Comparison of ENCODE assay signal across 1 cellular context in genomic region chr10:131897297-131897899, GRCh38.
TF ChIP-seq lines count a peak whose summit lies in the region.

No MANE protein-coding gene starts in this region.

TF ChIP-seq in K562, 482 proteins besides CTCF, POLR2A, EP300 and RAD21 (continued from another document and continues in another):
- TF ChIP-seq, protein P1, sequence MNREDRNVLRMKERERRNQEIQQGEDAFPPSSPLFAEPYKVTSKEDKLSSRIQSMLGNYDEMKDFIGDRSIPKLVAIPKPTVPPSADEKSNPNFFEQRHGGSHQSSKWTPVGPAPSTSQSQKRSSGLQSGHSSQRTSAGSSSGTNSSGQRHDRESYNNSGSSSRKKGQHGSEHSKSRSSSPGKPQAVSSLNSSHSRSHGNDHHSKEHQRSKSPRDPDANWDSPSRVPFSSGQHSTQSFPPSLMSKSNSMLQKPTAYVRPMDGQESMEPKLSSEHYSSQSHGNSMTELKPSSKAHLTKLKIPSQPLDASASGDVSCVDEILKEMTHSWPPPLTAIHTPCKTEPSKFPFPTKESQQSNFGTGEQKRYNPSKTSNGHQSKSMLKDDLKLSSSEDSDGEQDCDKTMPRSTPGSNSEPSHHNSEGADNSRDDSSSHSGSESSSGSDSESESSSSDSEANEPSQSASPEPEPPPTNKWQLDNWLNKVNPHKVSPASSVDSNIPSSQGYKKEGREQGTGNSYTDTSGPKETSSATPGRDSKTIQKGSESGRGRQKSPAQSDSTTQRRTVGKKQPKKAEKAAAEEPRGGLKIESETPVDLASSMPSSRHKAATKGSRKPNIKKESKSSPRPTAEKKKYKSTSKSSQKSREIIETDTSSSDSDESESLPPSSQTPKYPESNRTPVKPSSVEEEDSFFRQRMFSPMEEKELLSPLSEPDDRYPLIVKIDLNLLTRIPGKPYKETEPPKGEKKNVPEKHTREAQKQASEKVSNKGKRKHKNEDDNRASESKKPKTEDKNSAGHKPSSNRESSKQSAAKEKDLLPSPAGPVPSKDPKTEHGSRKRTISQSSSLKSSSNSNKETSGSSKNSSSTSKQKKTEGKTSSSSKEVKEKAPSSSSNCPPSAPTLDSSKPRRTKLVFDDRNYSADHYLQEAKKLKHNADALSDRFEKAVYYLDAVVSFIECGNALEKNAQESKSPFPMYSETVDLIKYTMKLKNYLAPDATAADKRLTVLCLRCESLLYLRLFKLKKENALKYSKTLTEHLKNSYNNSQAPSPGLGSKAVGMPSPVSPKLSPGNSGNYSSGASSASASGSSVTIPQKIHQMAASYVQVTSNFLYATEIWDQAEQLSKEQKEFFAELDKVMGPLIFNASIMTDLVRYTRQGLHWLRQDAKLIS (CRISPR knock-in tag; IDR thresholded peaks at IDR 0.05): no peak
- TF ChIP-seq PHF20 (IDR thresholded peaks at IDR 0.05; ENCODE audit: partially characterized antibody) (no peak), BDP1 (IDR thresholded peaks at IDR 0.05; ENCODE audit: insufficient read depth, insufficient read length) (no peak), HMBOX1 (IDR thresholded peaks at IDR 0.05) (peak; percentile 61; the same call in 1 of the 2 replicates), CBX2 (IDR thresholded peaks at IDR 0.05; ENCODE audit: insufficient read depth, low read length, poor library complexity, severe bottlenecking) (no peak), ETS2 (tag; IDR thresholded peaks at IDR 0.05; ENCODE audit: borderline replicate concordance, poor library complexity, severe bottlenecking) (no peak), U2AF1 (optimal IDR thresholded peaks at IDR 0.05; ENCODE audit: low read depth, low read length) (no peak), KLF1 (tag; IDR thresholded peaks at IDR 0.05) (peak; percentile 70; the same call in 1 of the 2 replicates), HDAC2 (IDR thresholded peaks at IDR 0.05) (peak; percentile 44; the same call in 1 of the 2 replicates), DMBX1 (CRISPR knock-in tag; IDR thresholded peaks at IDR 0.05; ENCODE audit: borderline replicate concordance) (no peak), BRD4 (IDR thresholded peaks at IDR 0.05) (peak; percentile 45; the same call in 1 of the 2 replicates), SMARCA4 (IDR thresholded peaks at IDR 0.05) (peak; percentile 70), SMARCE1 (IDR thresholded peaks at IDR 0.05) (no peak; the same call in 1 of the 2 replicates), CCAR2 (IDR thresholded peaks at IDR 0.05; ENCODE audit: low read depth, low read length) (no peak), BRF2 (IDR thresholded peaks at IDR 0.05; ENCODE audit: borderline replicate concordance, insufficient read depth, insufficient read length) (no peak), ZNF274 (IDR thresholded peaks at IDR 0.05; ENCODE audit: borderline replicate concordance, low read depth, low read length) (no peak), MITF (IDR thresholded peaks at IDR 0.05) (no peak), ZFPM2 (CRISPR knock-in tag; IDR thresholded peaks at IDR 0.05) (no peak), BCOR (IDR thresholded peaks at IDR 0.05) (peak; percentile 29; the same call in 1 of the 2 replicates), PHB (CRISPR knock-in tag; IDR thresholded peaks at IDR 0.05) (no peak), TEAD1 (CRISPR knock-in tag; IDR thresholded peaks at IDR 0.05) (no peak), NCOR1 (IDR thresholded peaks at IDR 0.05) (peak; percentile 69), ZNF217 (CRISPR knock-in tag; IDR thresholded peaks at IDR 0.05) (no peak), ZNF124 (CRISPR knock-in tag; IDR thresholded peaks at IDR 0.05) (no peak), ARID2 (IDR thresholded peaks at IDR 0.05) (no peak), ZNF253 (CRISPR knock-in tag; conservative IDR thresholded peaks at IDR 0.05) (no peak), NRF1 (conservative IDR thresholded peaks at IDR 0.05 in 1 of 2, IDR thresholded peaks at IDR 0.05 in 1 of 2) (peak; percentile 61 to 70), ZNF551 (CRISPR knock-in tag; IDR thresholded peaks at IDR 0.05) (no peak), USF1 (CRISPR knock-in tag; IDR thresholded peaks at IDR 0.05) (no peak), SP2 (IDR thresholded peaks at IDR 0.05; ENCODE audit: extremely low read depth, low read depth, low read length, poor library complexity, severe bottlenecking) (no peak), ESRRB (CRISPR knock-in tag; IDR thresholded peaks at IDR 0.05; ENCODE audit: borderline replicate concordance) (no peak), CREM (IDR thresholded peaks at IDR 0.05; ENCODE audit: low read depth) (peak; percentile 23), TAL1 (IDR thresholded peaks at IDR 0.05) (peak; percentile 22; the same call in 1 of the 2 replicates), GABPB1 (CRISPR knock-in tag; IDR thresholded peaks at IDR 0.05) (no peak), HDAC1 (IDR thresholded peaks at IDR 0.05) (peak in 1 of 2 experiments; percentile 56; a peak in 1 of 4 replicates), PHTF2 (CRISPR knock-in tag; IDR thresholded peaks at IDR 0.05) (no peak), USF2 (CRISPR knock-in tag; IDR thresholded peaks at IDR 0.05) (no peak), CREB5 (CRISPR knock-in tag; IDR thresholded peaks at IDR 0.05) (no peak), ZFP1 (CRISPR knock-in tag; IDR thresholded peaks at IDR 0.05) (no peak), PTBP1 (IDR thresholded peaks at IDR 0.05; ENCODE audit: low read depth, low read length) (no peak), KAT7 (CRISPR knock-in tag; IDR thresholded peaks at IDR 0.05; ENCODE audit: borderline replicate concordance) (no peak), ZNF695 (CRISPR knock-in tag; IDR thresholded peaks at IDR 0.05) (no peak), XRCC5 (IDR thresholded peaks at IDR 0.05; ENCODE audit: low read depth, low read length) (peak; percentile 69; the same call in 1 of the 2 replicates), ZNF408 (CRISPR knock-in tag; IDR thresholded peaks at IDR 0.05; ENCODE audit: low read depth) (no peak), BHLHE40 (IDR thresholded peaks at IDR 0.05; ENCODE audit: low read length) (peak; percentile 59; the same call in 1 of the 2 replicates)
- TF ChIP-seq, protein P2, sequence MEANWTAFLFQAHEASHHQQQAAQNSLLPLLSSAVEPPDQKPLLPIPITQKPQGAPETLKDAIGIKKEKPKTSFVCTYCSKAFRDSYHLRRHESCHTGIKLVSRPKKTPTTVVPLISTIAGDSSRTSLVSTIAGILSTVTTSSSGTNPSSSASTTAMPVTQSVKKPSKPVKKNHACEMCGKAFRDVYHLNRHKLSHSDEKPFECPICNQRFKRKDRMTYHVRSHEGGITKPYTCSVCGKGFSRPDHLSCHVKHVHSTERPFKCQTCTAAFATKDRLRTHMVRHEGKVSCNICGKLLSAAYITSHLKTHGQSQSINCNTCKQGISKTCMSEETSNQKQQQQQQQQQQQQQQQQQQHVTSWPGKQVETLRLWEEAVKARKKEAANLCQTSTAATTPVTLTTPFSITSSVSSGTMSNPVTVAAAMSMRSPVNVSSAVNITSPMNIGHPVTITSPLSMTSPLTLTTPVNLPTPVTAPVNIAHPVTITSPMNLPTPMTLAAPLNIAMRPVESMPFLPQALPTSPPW (CRISPR knock-in tag; IDR thresholded peaks at IDR 0.05): peak; percentile 89
- TF ChIP-seq, protein P3, sequence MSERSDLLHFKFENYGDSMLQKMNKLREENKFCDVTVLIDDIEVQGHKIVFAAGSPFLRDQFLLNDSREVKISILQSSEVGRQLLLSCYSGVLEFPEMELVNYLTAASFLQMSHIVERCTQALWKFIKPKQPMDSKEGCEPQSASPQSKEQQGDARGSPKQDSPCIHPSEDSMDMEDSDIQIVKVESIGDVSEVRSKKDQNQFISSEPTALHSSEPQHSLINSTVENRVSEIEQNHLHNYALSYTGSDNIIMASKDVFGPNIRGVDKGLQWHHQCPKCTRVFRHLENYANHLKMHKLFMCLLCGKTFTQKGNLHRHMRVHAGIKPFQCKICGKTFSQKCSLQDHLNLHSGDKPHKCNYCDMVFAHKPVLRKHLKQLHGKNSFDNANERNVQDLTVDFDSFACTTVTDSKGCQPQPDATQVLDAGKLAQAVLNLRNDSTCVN (CRISPR knock-in tag; IDR thresholded peaks at IDR 0.05): no peak
- TF ChIP-seq, protein P4, sequence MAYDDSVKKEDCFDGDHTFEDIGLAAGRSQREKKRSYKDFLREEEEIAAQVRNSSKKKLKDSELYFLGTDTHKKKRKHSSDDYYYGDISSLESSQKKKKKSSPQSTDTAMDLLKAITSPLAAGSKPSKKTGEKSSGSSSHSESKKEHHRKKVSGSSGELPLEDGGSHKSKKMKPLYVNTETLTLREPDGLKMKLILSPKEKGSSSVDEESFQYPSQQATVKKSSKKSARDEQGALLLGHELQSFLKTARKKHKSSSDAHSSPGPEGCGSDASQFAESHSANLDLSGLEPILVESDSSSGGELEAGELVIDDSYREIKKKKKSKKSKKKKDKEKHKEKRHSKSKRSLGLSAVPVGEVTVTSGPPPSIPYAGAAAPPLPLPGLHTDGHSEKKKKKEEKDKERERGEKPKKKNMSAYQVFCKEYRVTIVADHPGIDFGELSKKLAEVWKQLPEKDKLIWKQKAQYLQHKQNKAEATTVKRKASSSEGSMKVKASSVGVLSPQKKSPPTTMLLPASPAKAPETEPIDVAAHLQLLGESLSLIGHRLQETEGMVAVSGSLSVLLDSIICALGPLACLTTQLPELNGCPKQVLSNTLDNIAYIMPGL (CRISPR knock-in tag; IDR thresholded peaks at IDR 0.05): no peak
- TF ChIP-seq, protein P5, sequence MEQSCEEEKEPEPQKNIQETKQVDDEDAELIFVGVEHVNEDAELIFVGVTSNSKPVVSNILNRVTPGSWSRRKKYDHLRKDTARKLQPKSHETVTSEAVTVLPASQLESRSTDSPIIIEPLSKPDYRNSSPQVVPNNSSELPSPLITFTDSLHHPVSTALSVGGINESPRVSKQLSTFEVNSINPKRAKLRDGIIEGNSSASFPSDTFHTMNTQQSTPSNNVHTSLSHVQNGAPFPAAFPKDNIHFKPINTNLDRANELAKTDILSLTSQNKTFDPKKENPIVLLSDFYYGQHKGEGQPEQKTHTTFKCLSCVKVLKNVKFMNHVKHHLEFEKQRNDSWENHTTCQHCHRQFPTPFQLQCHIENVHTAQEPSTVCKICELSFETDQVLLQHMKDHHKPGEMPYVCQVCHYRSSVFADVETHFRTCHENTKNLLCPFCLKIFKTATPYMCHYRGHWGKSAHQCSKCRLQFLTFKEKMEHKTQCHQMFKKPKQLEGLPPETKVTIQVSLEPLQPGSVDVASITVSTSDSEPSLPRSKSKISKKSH (CRISPR knock-in tag; IDR thresholded peaks at IDR 0.05): no peak
- TF ChIP-seq, protein P6, sequence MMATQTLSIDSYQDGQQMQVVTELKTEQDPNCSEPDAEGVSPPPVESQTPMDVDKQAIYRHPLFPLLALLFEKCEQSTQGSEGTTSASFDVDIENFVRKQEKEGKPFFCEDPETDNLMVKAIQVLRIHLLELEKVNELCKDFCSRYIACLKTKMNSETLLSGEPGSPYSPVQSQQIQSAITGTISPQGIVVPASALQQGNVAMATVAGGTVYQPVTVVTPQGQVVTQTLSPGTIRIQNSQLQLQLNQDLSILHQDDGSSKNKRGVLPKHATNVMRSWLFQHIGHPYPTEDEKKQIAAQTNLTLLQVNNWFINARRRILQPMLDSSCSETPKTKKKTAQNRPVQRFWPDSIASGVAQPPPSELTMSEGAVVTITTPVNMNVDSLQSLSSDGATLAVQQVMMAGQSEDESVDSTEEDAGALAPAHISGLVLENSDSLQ (IDR thresholded peaks at IDR 0.05): peak; percentile 64
